ENCODE assay signal across 1 cellular context in the genomic region with DNA sequence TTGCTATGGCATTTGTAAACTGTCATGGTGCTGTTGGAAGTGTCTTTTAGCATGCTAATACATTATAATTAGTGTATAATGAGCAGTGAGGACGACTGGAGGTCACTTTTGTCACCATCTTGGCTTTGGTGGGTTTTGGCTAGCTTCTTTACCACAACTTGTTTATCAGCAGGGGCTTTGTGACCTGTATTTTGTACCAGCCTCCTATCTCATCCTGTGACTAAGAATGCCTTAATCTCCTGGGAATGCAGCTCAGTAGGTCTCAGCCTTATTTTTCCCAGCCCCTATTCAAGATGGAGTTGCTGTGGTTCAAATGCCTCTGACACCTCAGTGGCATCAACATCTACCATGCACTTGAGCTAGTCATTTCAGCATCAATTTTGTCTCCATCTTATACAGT.
TF ChIP-seq lines count a peak whose summit lies in the region.

No MANE protein-coding gene starts in this region.

TF ChIP-seq in H1, 55 proteins besides CTCF, POLR2A, EP300 and RAD21:
- TF ChIP-seq YY1 (IDR thresholded peaks at IDR 0.05; ENCODE audit: low read depth, low read length) = 0 out of 2 replicates have a peak, but pooled peaks have one; percentile 12
- TF ChIP-seq CHD2 (IDR thresholded peaks at IDR 0.05; ENCODE audit: low read length) = no peak
- TF ChIP-seq TEAD4 (IDR thresholded peaks at IDR 0.05; ENCODE audit: low read depth, low read length) = 0 out of 2 replicates have a peak, but pooled peaks have one; percentile 28
- TF ChIP-seq, protein P1, sequence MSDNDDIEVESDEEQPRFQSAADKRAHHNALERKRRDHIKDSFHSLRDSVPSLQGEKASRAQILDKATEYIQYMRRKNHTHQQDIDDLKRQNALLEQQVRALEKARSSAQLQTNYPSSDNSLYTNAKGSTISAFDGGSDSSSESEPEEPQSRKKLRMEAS (IDR thresholded peaks at IDR 0.05) = no peak
- no peak for TF ChIP-seq HDAC6 (IDR thresholded peaks at IDR 0.05; ENCODE audit: low read depth, low read length)
